In the genomic region with DNA sequence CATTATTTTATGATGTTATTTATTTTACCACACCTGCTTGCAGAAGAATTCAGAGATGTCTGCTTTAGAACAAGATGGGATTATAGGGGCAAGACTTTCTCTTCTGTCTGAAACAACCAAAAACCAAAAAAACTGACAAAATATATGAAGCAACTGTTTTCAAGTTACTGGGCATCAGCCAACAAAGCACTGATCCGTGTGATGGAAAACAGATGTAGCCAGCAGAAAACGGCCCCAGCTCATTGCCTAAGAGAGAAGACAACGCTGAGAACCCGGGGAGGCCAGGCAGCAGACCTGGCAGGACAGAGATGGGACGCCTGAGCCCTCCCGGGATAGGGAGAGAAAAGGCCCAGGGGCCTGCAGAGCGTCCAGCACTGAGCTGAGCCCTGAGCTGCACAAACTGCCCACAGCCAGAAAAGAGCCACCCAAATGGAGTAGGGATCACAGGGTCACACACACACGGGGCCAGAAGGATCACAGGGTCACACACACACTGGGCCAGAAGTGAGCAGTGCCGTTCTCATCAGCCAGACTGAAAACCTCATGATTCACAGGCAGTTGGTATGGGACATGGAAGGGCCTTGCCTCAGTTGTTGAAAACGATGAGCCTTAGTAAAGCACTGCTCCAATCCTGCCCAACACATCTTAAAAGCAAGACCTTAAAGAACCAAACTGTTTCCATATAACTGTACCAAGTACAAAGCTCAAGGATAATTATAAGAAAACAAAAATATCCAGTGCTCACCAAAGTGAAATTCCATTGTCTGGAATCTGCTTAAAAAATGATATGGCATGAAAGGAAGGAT, we compare ENCODE assay signal across 10 cellular contexts. TPM values are rescaled to one million over a fixed set of nuclear protein-coding genes. Genes with fewer than 3 reads are reported as not detected.
DNase-seq lines count a peak whose midpoint lies in the region; ATAC-seq and TF ChIP-seq lines count a peak whose summit lies in the region.
"Had no signal": no experiment of that assay in that cellular context is flagged by ENCODE, and none has a peak within 500 bp of the region (broad histone marks: within the 10 kb centered on the region; RNA-seq: fewer than 3 reads in every experiment).

No MANE protein-coding gene starts in this region.

- H3K36me3 ChIP-seq in body of pancreas (replicated peaks in 1 of 2; ENCODE audit: insufficient read depth in 1 of 2, low read depth in 2 of 2) (no peaks in the 10 kb centered on the region), suprapubic skin (no peaks in the 10 kb centered on the region)
- H3K36me3 ChIP-seq in CD8-positive, alpha-beta memory T cell (ENCODE audit: insufficient read depth, low read length), result no peaks in the 10 kb centered on the region
- no peaks in the 10 kb centered on the region for H3K36me3 ChIP-seq in CD4-positive, alpha-beta memory T cell (ENCODE audit: insufficient read depth, low read length)

- peak; percentile 85 for DNase-seq in HFFc6
- peak in 1 of 4 donors; percentile 9 for DNase-seq in body of pancreas
- peak; percentile 80 for DNase-seq in kidney glomerular epithelial cell (lab: John Stamatoyannopoulos, UW)
- peak; percentile 76 to 82 for DNase-seq in suprapubic skin (ENCODE audit: low spot score in 2 of 2)
- no peak for DNase-seq in CD8-positive, alpha-beta memory T cell
- DNase-seq in CD4-positive, alpha-beta memory T cell, result no peak
- no peak for DNase-seq in NOMO-1 treated with DMSO at 0.1 percent for 48 hours (lab: John Stamatoyannopoulos, UW; ENCODE audit: unreplicated experiment)
- DNase-seq: activated CD4-positive, CD25-positive, alpha-beta regulatory T cell treated with anti-CD3 and anti-CD28 coated beads, Interleukin-2, amount 50 U/mL, for 72 hours; NCI-H1417 treated with DMSO at 0.1 percent for 48 hours had no signal

- CTCF ChIA-PET in CD8-positive, alpha-beta memory T cell (lab: Charles Lee), result no interaction called here
- CTCF ChIA-PET in CD4-positive, alpha-beta memory T cell (lab: Charles Lee; ENCODE audit: partially characterized antibody), result no interaction called here

- H3K27ac ChIP-seq in body of pancreas, result no peak overlapping the region
- peak overlapping the region; percentile 68 for H3K27ac ChIP-seq in suprapubic skin
- no peak overlapping the region for H3K27ac ChIP-seq in CD8-positive, alpha-beta memory T cell (ENCODE audit: low read depth, low read length)
- no peak overlapping the region for H3K27ac ChIP-seq in CD4-positive, alpha-beta memory T cell (ENCODE audit: low read depth, low read length)

- TF ChIP-seq CTCF in HFFc6 (IDR thresholded peaks at IDR 0.05) (no peak), body of pancreas (IDR thresholded peaks at IDR 0.05) (no peak), suprapubic skin (IDR thresholded peaks at IDR 0.05) (no peak)

- H3K27me3 ChIP-seq in body of pancreas (no peaks in the 10 kb centered on the region), suprapubic skin (peaks cover 1% of the 10 kb centered on the region)
- no peaks in the 10 kb centered on the region for H3K27me3 ChIP-seq in CD8-positive, alpha-beta memory T cell (ENCODE audit: insufficient read depth, low read length, poor library complexity, severe bottlenecking)
- H3K27me3 ChIP-seq in CD4-positive, alpha-beta memory T cell (ENCODE audit: insufficient read depth, low read length), result no peaks in the 10 kb centered on the region

- no peak overlapping the region for H3K4me3 ChIP-seq in body of pancreas
- no peak overlapping the region for H3K4me3 ChIP-seq in suprapubic skin
- no peak overlapping the region for H3K4me3 ChIP-seq in CD8-positive, alpha-beta memory T cell (ENCODE audit: low read length)
- H3K4me3 ChIP-seq in CD4-positive, alpha-beta memory T cell (ENCODE audit: low read length in 2 of 2), result no peak overlapping the region

- WGBS in body of pancreas, 2 donors, result 52% methylated on average over 10 of the region's 10 CpGs
- 30% methylated on average over 10 of the region's 10 CpGs for WGBS in suprapubic skin

- H3K9me3 ChIP-seq in body of pancreas (no peaks in the 10 kb centered on the region), suprapubic skin (no peaks in the 10 kb centered on the region)
- no peaks in the 10 kb centered on the region for H3K9me3 ChIP-seq in CD8-positive, alpha-beta memory T cell (ENCODE audit: low read length)
- no peaks in the 10 kb centered on the region for H3K9me3 ChIP-seq in CD4-positive, alpha-beta memory T cell (ENCODE audit: control insufficient read depth in 1 of 2, low read length in 2 of 2)

- peak overlapping the region; percentile 97 for H3K27ac Mint-ChIP-seq in HFFc6
- H3K27ac Mint-ChIP-seq in CD8-positive, alpha-beta memory T cell, result no peak overlapping the region
- no peak overlapping the region for H3K27ac Mint-ChIP-seq in CD4-positive, alpha-beta memory T cell

- H3K4me1 Mint-ChIP-seq in HFFc6 (ENCODE audit: low read depth), result peaks cover 87% of the 10 kb centered on the region
- H3K4me1 Mint-ChIP-seq in CD8-positive, alpha-beta memory T cell, result peaks cover 0 to 1% (median 0%) of the 10 kb centered on the region in 3 donors
- H3K4me1 Mint-ChIP-seq in CD4-positive, alpha-beta memory T cell, result no peaks in the 10 kb centered on the region

- H3K4me1 ChIP-seq in body of pancreas, result peaks cover 21% of the 10 kb centered on the region
- H3K4me1 ChIP-seq in suprapubic skin, result peaks cover 34% of the 10 kb centered on the region
- H3K4me1 ChIP-seq in CD8-positive, alpha-beta memory T cell (ENCODE audit: insufficient read depth, low read length), result no peaks in the 10 kb centered on the region
- no peaks in the 10 kb centered on the region for H3K4me1 ChIP-seq in CD4-positive, alpha-beta memory T cell (ENCODE audit: insufficient read depth, low read length)

- H3K27me3 Mint-ChIP-seq in HFFc6 (ENCODE audit: insufficient read depth), result no peaks in the 10 kb centered on the region; the same call in none of the 2 replicates
- no peaks in the 10 kb centered on the region for H3K27me3 Mint-ChIP-seq in CD8-positive, alpha-beta memory T cell
- peaks cover 1 to 2% of the 10 kb centered on the region in 2 donors for H3K27me3 Mint-ChIP-seq in CD4-positive, alpha-beta memory T cell

- peaks cover 5% of the 10 kb centered on the region; the same call in 1 of the 2 replicates for H3K9me3 Mint-ChIP-seq in HFFc6
- H3K9me3 Mint-ChIP-seq in CD8-positive, alpha-beta memory T cell, result peaks cover 0 to 4% (median 1%) of the 10 kb centered on the region in 5 donors
- H3K9me3 Mint-ChIP-seq in CD4-positive, alpha-beta memory T cell, result peaks cover 0 to 3% (median 0%) of the 10 kb centered on the region in 8 donors

- intact Hi-C loops in body of pancreas (cut with DNase I), result no loop called here
- intact Hi-C loops in CD4-positive, alpha-beta memory T cell (cut with micrococcal nuclease), result no loop called here

- TF ChIP-seq EP300 in suprapubic skin (IDR thresholded peaks at IDR 0.05), result no peak

- no peak for TF ChIP-seq POLR2A in body of pancreas (IDR thresholded peaks at IDR 0.05)
- no peak for TF ChIP-seq POLR2A in suprapubic skin (IDR thresholded peaks at IDR 0.05)

- peaks cover 30% of the 10 kb centered on the region for H3K36me3 Mint-ChIP-seq in HFFc6 (ENCODE audit: low read depth)
- no peaks in the 10 kb centered on the region for H3K36me3 Mint-ChIP-seq in CD8-positive, alpha-beta memory T cell
- H3K36me3 Mint-ChIP-seq in CD4-positive, alpha-beta memory T cell, result no peaks in the 10 kb centered on the region

- ATAC-seq in body of pancreas (peak; percentile 26), GM21367 (IDR thresholded peaks at IDR 0.05; ENCODE audit: unreplicated experiment) (no peak)

- POLR2A ChIA-PET in CD8-positive, alpha-beta memory T cell (lab: Charles Lee), result no interaction called here
- POLR2A ChIA-PET in CD4-positive, alpha-beta memory T cell (lab: Charles Lee; ENCODE audit: partially characterized antibody), result no interaction called here

- peak overlapping the region; percentile 87 for H3K4me3 Mint-ChIP-seq in HFFc6
- no peak overlapping the region for H3K4me3 Mint-ChIP-seq in CD8-positive, alpha-beta memory T cell
- H3K4me3 Mint-ChIP-seq in CD4-positive, alpha-beta memory T cell, result no peak overlapping the region

RNA-seq across cellular contexts. Expression of gene PXDN, which starts 12.1 kb away (rescaled TPM):
- total RNA-seq in HFFc6 (2021; fragmentation: NEBNext Ultra II Directional; extraction: Animal tissue kit (Norgen Biotek cat#: 25700)), result 100 to 1,000 TPM; 283 to 403 (median 323) TPM
- total RNA-seq in body of pancreas (10 to 100 TPM in 1 of 2 donors, 1 to 10 TPM in 1; 7.0 to 41.9 TPM), suprapubic skin (1 to 10 TPM; 7.0 to 9.5 (median 9.4) TPM)
- under 1 TPM; 0.39 to 1.00 TPM for total RNA-seq in CD8-positive, alpha-beta memory T cell
- polyA plus RNA-seq in CD8-positive, alpha-beta memory T cell, result 3.3 TPM
- not detected for total RNA-seq in CD4-positive, alpha-beta memory T cell
- under 1 TPM in 1 of 2 donors, not detected in 1; 0.79 TPM for polyA plus RNA-seq in CD4-positive, alpha-beta memory T cell

Comparison
In these comparisons a context has a peak if more than half of its experiments do, and no peak if none do; other contexts are left out.
1. DNase-seq: peak in HFFc6 (single experiment), kidney glomerular epithelial cell (single experiment) and suprapubic skin (2 of 2); none in CD8-positive, alpha-beta memory T cell (0 of 5), CD4-positive, alpha-beta memory T cell (0 of 5) and NOMO-1 treated with DMSO at 0.1 percent for 48 hours (single experiment).
2. RNA of gene PXDN, which starts 12.1 kb away (total RNA-seq): 283 to 403 TPM in HFFc6; 7.0 to 41.9 TPM in body of pancreas, 7.0 to 9.5 TPM in suprapubic skin, 0.39 to 1.00 TPM in CD8-positive, alpha-beta memory T cell and not detected in CD4-positive, alpha-beta memory T cell; every median in the first group is over 4 times any median in the second.